ENCODE assay signal across 26 cellular contexts in the genomic region with DNA sequence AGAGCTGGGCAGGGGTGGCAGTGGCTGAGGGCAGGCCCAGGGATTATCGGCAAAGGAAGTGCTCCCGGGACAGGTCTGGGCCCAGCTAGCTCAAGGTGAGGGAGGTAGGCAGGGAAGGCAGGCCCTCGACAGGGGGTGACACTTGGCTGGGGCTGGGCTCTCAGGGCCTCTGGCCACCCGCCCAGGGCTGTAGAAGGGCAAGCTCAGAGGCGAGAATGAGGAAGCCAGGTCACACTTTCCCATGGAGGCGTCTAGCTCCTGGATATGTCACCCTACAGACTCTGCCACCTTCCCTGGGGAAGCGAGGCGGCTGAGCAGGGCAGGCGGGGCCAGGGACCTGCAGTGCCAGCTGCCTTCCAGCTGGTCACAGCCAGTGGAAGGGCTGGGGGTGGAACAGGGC. TPM values are rescaled to one million over a fixed set of nuclear protein-coding genes. Genes with fewer than 3 reads are reported as not detected.
"Had no signal": no experiment of that assay in that cellular context is flagged by ENCODE, and none has a peak within 500 bp of the region (broad histone marks: within the 10 kb centered on the region; RNA-seq: fewer than 3 reads in every experiment).

No MANE protein-coding gene starts in this region.

- H3K9me3 Mint-ChIP-seq: activated CD4-positive, alpha-beta memory T cell treated with anti-CD3 and anti-CD28 coated beads, Interleukin-2, amount 10 ng/mL, durations not matched to agents 7 days and 5 days; activated CD4-positive, alpha-beta T cell treated with anti-CD3 and anti-CD28 coated beads, Interleukin-2, amount 10 ng/mL, durations not matched to agents 24 days and 14 days; activated naive CD4-positive, alpha-beta T cell treated with anti-CD3 and anti-CD28 coated beads for 36 hours; activated naive CD8-positive, alpha-beta T cell treated with anti-CD3 and anti-CD28 coated beads, Interleukin-2, amount 10 ng/mL, durations not matched to agents 7 days and 5 days; activated T-cell treated with anti-CD3 and anti-CD28 coated beads, Interleukin-2, amount 50 U/mL, for 72 hours; endodermal cell; mesothelial cell of epicardium; nephron had no signal

- H3K4me1 ChIP-seq: spleen, tibial nerve, uterus had no signal

- H3K4me3 ChIP-seq: coronary artery, left lung, spleen, tibial nerve, uterus had no signal

- DNase-seq: activated CD4-positive, alpha-beta memory T cell treated with anti-CD3 and anti-CD28 coated beads, Interleukin-2, amount 10 ng/mL, durations not matched to agents 7 days and 5 days; activated CD4-positive, alpha-beta T cell treated with anti-CD3 and anti-CD28 coated beads, Interleukin-2, amount 10 ng/mL, durations not matched to agents 24 days and 14 days; activated effector memory CD4-positive, alpha-beta T cell treated with Interleukin-2 at 50 U/mL for 16 hours; activated naive CD4-positive, alpha-beta T cell treated with anti-CD3 and anti-CD28 coated beads for 36 hours; activated naive CD8-positive, alpha-beta T cell treated with anti-CD3 and anti-CD28 coated beads, Interleukin-2, amount 10 ng/mL, durations not matched to agents 7 days and 5 days; activated T-cell treated with anti-CD3 and anti-CD28 coated beads, Interleukin-2, amount 50 U/mL, for 72 hours; amniotic stem cell; cerebellar nuclear complex; endodermal cell; foreskin keratinocyte; kidney; mammary epithelial cell; spleen; stimulated activated CD4-positive, alpha-beta T cell treated with anti-CD3 and anti-CD28 coated beads, Interleukin-4, amount 100 ng/mL, for 1 hour; stimulated activated naive CD4-positive, alpha-beta T cell treated with Interleukin-2 at 50 U/mL for 16 hours; uterus had no signal

- H3K9me3 ChIP-seq: left lung, spleen, tibial nerve, uterus had no signal

- H3K27me3 Mint-ChIP-seq: activated CD4-positive, alpha-beta memory T cell treated with anti-CD3 and anti-CD28 coated beads, Interleukin-2, amount 10 ng/mL, durations not matched to agents 7 days and 5 days; activated CD4-positive, alpha-beta T cell treated with anti-CD3 and anti-CD28 coated beads, Interleukin-2, amount 10 ng/mL, durations not matched to agents 24 days and 14 days; activated naive CD8-positive, alpha-beta T cell treated with anti-CD3 and anti-CD28 coated beads, Interleukin-2, amount 10 ng/mL, durations not matched to agents 7 days and 5 days had no signal

- H3K27ac Mint-ChIP-seq: activated CD4-positive, alpha-beta memory T cell treated with anti-CD3 and anti-CD28 coated beads, Interleukin-2, amount 10 ng/mL, durations not matched to agents 7 days and 5 days; activated CD4-positive, alpha-beta T cell treated with anti-CD3 and anti-CD28 coated beads, Interleukin-2, amount 10 ng/mL, durations not matched to agents 24 days and 14 days; activated naive CD4-positive, alpha-beta T cell treated with anti-CD3 and anti-CD28 coated beads for 36 hours; activated naive CD8-positive, alpha-beta T cell treated with anti-CD3 and anti-CD28 coated beads, Interleukin-2, amount 10 ng/mL, durations not matched to agents 7 days and 5 days; activated T-cell treated with anti-CD3 and anti-CD28 coated beads, Interleukin-2, amount 50 U/mL, for 72 hours; endodermal cell; mesothelial cell of epicardium; nephron had no signal

- H3K36me3 ChIP-seq: tibial nerve, uterus had no signal

- H3K4me1 Mint-ChIP-seq: activated CD4-positive, alpha-beta memory T cell treated with anti-CD3 and anti-CD28 coated beads, Interleukin-2, amount 10 ng/mL, durations not matched to agents 7 days and 5 days; activated CD4-positive, alpha-beta T cell treated with anti-CD3 and anti-CD28 coated beads, Interleukin-2, amount 10 ng/mL, durations not matched to agents 24 days and 14 days; nephron had no signal

- H3K27ac ChIP-seq: coronary artery, foreskin keratinocyte, left lung, spleen, tibial nerve, uterus had no signal

- H3K4me3 Mint-ChIP-seq: activated CD4-positive, alpha-beta memory T cell treated with anti-CD3 and anti-CD28 coated beads, Interleukin-2, amount 10 ng/mL, durations not matched to agents 7 days and 5 days; activated CD4-positive, alpha-beta T cell treated with anti-CD3 and anti-CD28 coated beads, Interleukin-2, amount 10 ng/mL, durations not matched to agents 24 days and 14 days; activated naive CD4-positive, alpha-beta T cell treated with anti-CD3 and anti-CD28 coated beads for 36 hours; activated naive CD8-positive, alpha-beta T cell treated with anti-CD3 and anti-CD28 coated beads, Interleukin-2, amount 10 ng/mL, durations not matched to agents 7 days and 5 days; activated T-cell treated with anti-CD3 and anti-CD28 coated beads, Interleukin-2, amount 50 U/mL, for 72 hours; endodermal cell; mesothelial cell of epicardium; nephron had no signal

- ATAC-seq: activated CD4-positive, CD25-positive, alpha-beta regulatory T cell treated with anti-CD3 and anti-CD28 coated beads, Interleukin-2, amount 50 U/mL, for 24 hours; activated T-cell treated with anti-CD3 and anti-CD28 coated beads, Interleukin-2, amount 50 U/mL, for 72 hours; foreskin keratinocyte; left lung had no signal

- H3K27me3 ChIP-seq: foreskin keratinocyte, left lung, spleen, tibial nerve, uterus had no signal

- H3K36me3 Mint-ChIP-seq: activated naive CD8-positive, alpha-beta T cell treated with anti-CD3 and anti-CD28 coated beads, Interleukin-2, amount 10 ng/mL, durations not matched to agents 7 days and 5 days had no signal

RNA-seq across cellular contexts. Expression of a gene that starts 33.5 kb away (rescaled TPM):
- total RNA-seq: activated CD4-positive, alpha-beta memory T cell treated with anti-CD3 and anti-CD28 coated beads, Interleukin-2, amount 10 ng/mL, durations not matched to agents 7 days and 5 days; activated CD4-positive, alpha-beta T cell treated with anti-CD3 and anti-CD28 coated beads, Interleukin-2, amount 10 ng/mL, durations not matched to agents 24 days and 14 days; activated naive CD4-positive, alpha-beta T cell treated with anti-CD3 and anti-CD28 coated beads for 36 hours; activated naive CD8-positive, alpha-beta T cell treated with anti-CD3 and anti-CD28 coated beads, Interleukin-2, amount 10 ng/mL, durations not matched to agents 7 days and 5 days; activated T-cell treated with anti-CD3 and anti-CD28 coated beads, Interleukin-2, amount 50 U/mL, for 72 hours; bronchial epithelial cell; foreskin keratinocyte; glomerular endothelial cell; left lung; mammary epithelial cell; myocyte; T-helper 2 cell treated with Interferon-gamma antibody and Interleukin-4, amounts not matched to agents 100 ng/mL and 5 ng/mL, for 36 hours; tibial nerve; uterus had no signal
